ENCODE assay signal across 12 cellular contexts in genomic region chr5:150506571-150507282, GRCh38. TPM values are rescaled to one million over a fixed set of nuclear protein-coding genes. Genes with fewer than 3 reads are reported as not detected.
DNase-seq lines count a peak whose midpoint lies in the region; ATAC-seq and TF ChIP-seq lines count a peak whose summit lies in the region.
"Had no signal": no experiment of that assay in that cellular context is flagged by ENCODE, and none has a peak within 500 bp of the region (broad histone marks: within the 10 kb centered on the region; RNA-seq: fewer than 3 reads in every experiment).

No MANE protein-coding gene starts in this region.

- peaks cover 88% of the 10 kb centered on the region for H3K4me1 ChIP-seq in Panc1 (ENCODE audit: control insufficient read depth, insufficient read depth, low read length)
- H3K4me1 ChIP-seq in subcutaneous abdominal adipose tissue (ENCODE audit: control insufficient read depth in 5 of 5, insufficient read depth in 5 of 5, low read length in 5 of 5) = peaks cover 27 to 97% (median 94%) of the 10 kb centered on the region in 5 donors
- H3K4me1 ChIP-seq in OCI-LY7 (ENCODE audit: insufficient read depth, low read length, poor library complexity, severe bottlenecking) = peaks cover 4% of the 10 kb centered on the region
- H3K4me1 ChIP-seq: HAP-1 had no signal

- no peaks in the 10 kb centered on the region for H3K9me2 ChIP-seq in OCI-LY7 (ENCODE audit: insufficient read depth, low read length)

- in situ Hi-C loops in Panc1 (cut with HindIII; ENCODE audit: low pct_unique_long_range_greater_than_20kb, low sequenced_read_pairs) = no loop called here

- H3K36me3 ChIP-seq in Panc1 (ENCODE audit: control insufficient read depth, insufficient read depth, low read length) (no peaks in the 10 kb centered on the region), subcutaneous abdominal adipose tissue (ENCODE audit: control insufficient read depth in 5 of 5, insufficient read depth in 5 of 5, low read length in 5 of 5) (no peaks in the 10 kb centered on the region), OCI-LY7 (ENCODE audit: insufficient read depth, low read length) (no peaks in the 10 kb centered on the region)
- H3K36me3 ChIP-seq: HAP-1 had no signal

- H3K79me2 ChIP-seq in OCI-LY7 (ENCODE audit: insufficient read depth, low read depth, low read length) = no peaks in the 10 kb centered on the region

- BruUV-seq in Panc1 (replicated peaks; lab: Mats Ljungman, UMichigan) (no TSS peak), OCI-LY7 (replicated peaks; lab: Mats Ljungman, UMichigan) (no TSS peak)

- H3K27me3 ChIP-seq in Panc1 (ENCODE audit: control insufficient read depth, insufficient read depth, low read length) (no peaks in the 10 kb centered on the region), dorsolateral prefrontal cortex (no peaks in the 10 kb centered on the region), subcutaneous abdominal adipose tissue (ENCODE audit: control insufficient read depth in 5 of 5, insufficient read depth in 4 of 5, low read length in 5 of 5) (no peaks in the 10 kb centered on the region)

- H3K4me2 ChIP-seq in OCI-LY7 (ENCODE audit: low read length) = no peak overlapping the region

- no peak overlapping the region for H3K4me3 ChIP-seq in Panc1 (ENCODE audit: low read depth in 2 of 2, low read length in 2 of 2)
- no peak overlapping the region for H3K4me3 ChIP-seq in dorsolateral prefrontal cortex
- H3K4me3 ChIP-seq in subcutaneous abdominal adipose tissue (ENCODE audit: low read depth in 1 of 5, low read length in 5 of 5) = no peak overlapping the region
- H3K4me3 ChIP-seq in OCI-LY7 (ENCODE audit: low read depth, low read length, poor library complexity, severe bottlenecking) = no peak overlapping the region
- H3K4me3 ChIP-seq: HAP-1 had no signal

- peak overlapping the region; percentile 45 for H3K27ac ChIP-seq in Panc1 (ENCODE audit: low read length)
- H3K27ac ChIP-seq in dorsolateral prefrontal cortex = peak overlapping the region; percentile 65 to 100 (median 99)
- peak overlapping the region; percentile 72 for H3K27ac ChIP-seq in subcutaneous abdominal adipose tissue (ENCODE audit: low read depth, low read length)
- H3K27ac ChIP-seq in OCI-LY7 (ENCODE audit: low read depth, low read length, poor library complexity, severe bottlenecking) = no peak overlapping the region

- POLR2A ChIA-PET in Panc1 (lab: Charles Lee) (interaction anchor here (0.6 kb wide), 1 partner anchor 73 kb away, joined by 4 read pairs; no protein-coding TSS in a partner anchor), OCI-LY7 (lab: Charles Lee) (interaction anchor here (0.8 to 1.4 kb wide), 2 partner anchors 9 to 15 kb away, joined by 3 read pairs; no protein-coding TSS in a partner anchor)

- DNase-seq in Panc1 (ENCODE audit: low read depth, low spot score) = no peak
- DNase-seq in dorsolateral prefrontal cortex = no peak
- peak; percentile 38 for DNase-seq in midbrain (lab: John Stamatoyannopoulos, UW)
- DNase-seq in SKM-1 (lab: John Stamatoyannopoulos, UW; ENCODE audit: unreplicated experiment) = no peak
- DNase-seq in OCI-LY7 (ENCODE audit: low spot score) = no peak
- DNase-seq: activated CD8-positive, alpha-beta T cell treated with anti-CD3 and anti-CD28 coated beads, Interleukin-2, amount 10 ng/mL, durations not matched to agents 7 days and 5 days; activated naive CD4-positive, alpha-beta T cell treated with Interleukin-2 at 50 U/mL for 16 hours; nephron progenitor cell had no signal

- TF ChIP-seq CTCF in Panc1 (IDR thresholded peaks at IDR 0.05) (no peak), dorsolateral prefrontal cortex (IDR thresholded peaks at IDR 0.05 in 54 of 56, conservative IDR thresholded peaks at IDR 0.05 in 2 of 56; ENCODE audit: low read depth in 1 of 56, partially characterized antibody in 56 of 56) (no peak), OCI-LY7 (conservative IDR thresholded peaks at IDR 0.05; ENCODE audit: low read length) (no peak)

- CTCF ChIA-PET in Panc1 (lab: Charles Lee) (no interaction called here), OCI-LY7 (lab: Charles Lee; ENCODE audit: unreplicated experiment) (interaction anchor here (0.8 kb wide), 1 partner anchor 11 kb away, joined by 4 read pairs; no protein-coding TSS in a partner anchor)

- H3K9ac ChIP-seq in subcutaneous abdominal adipose tissue (ENCODE audit: low read length in 5 of 5) = peak overlapping the region in 3 of 5 donors; percentile 20 to 54 (median 54)

- H2AFZ ChIP-seq in OCI-LY7 (ENCODE audit: low read length) = no peak overlapping the region

- intact Hi-C loops in Panc1 (cut with micrococcal nuclease; ENCODE audit: unreplicated experiment) = no loop called here
- intact Hi-C loops in dorsolateral prefrontal cortex (cut with DNase I) = no loop called here
- intact Hi-C loops in OCI-LY7 (cut with micrococcal nuclease; ENCODE audit: unreplicated experiment) = no loop called here

- ATAC-seq in Panc1 = no peak
- no peak for ATAC-seq in GM21737 (IDR thresholded peaks at IDR 0.05; ENCODE audit: unreplicated experiment)
- ATAC-seq in GM21367 (IDR thresholded peaks at IDR 0.05; ENCODE audit: unreplicated experiment) = no peak
- ATAC-seq: activated CD8-positive, alpha-beta T cell treated with anti-CD3 and anti-CD28 coated beads, Interleukin-2, amount 10 ng/mL, durations not matched to agents 7 days and 5 days had no signal

- peaks cover 4% of the 10 kb centered on the region; the same call in 1 of the 2 replicates for H4K20me1 ChIP-seq in OCI-LY7 (ENCODE audit: insufficient read depth, low read length)

- H3K9me3 ChIP-seq in Panc1 (ENCODE audit: control insufficient read depth, insufficient read depth, low read depth, low read length) (no peaks in the 10 kb centered on the region), subcutaneous abdominal adipose tissue (ENCODE audit: control insufficient read depth in 5 of 5, low read length in 5 of 5) (no peaks in the 10 kb centered on the region), OCI-LY7 (ENCODE audit: low read length) (no peaks in the 10 kb centered on the region)
- H3K9me3 ChIP-seq: HAP-1 had no signal

RNA-seq across cellular contexts. Expression of gene NDST1, which starts 1.2 kb away (rescaled TPM):
- total RNA-seq in Panc1 (2021; ENCODE audit: unreplicated experiment) (142 TPM), dorsolateral prefrontal cortex (100 to 1,000 TPM in 43 of 120 experiments, 10 to 100 TPM in 77; 64.3 to 163 (median 92.5) TPM), OCI-LY7 (2022) (26.6 and 28.4 TPM in 2 replicates)
- 80.5 TPM for polyA plus RNA-seq in Panc1 (2012; ENCODE audit: insufficient read length)
- total RNA-seq in OCI-LY7 (2014; rRNA removed; shearing (Covaris generic)) = 8.8 and 9.5 TPM in 2 replicates

RNA-seq across cellular contexts. Expression of gene RPS14, which starts 57.2 kb away (rescaled TPM):
- total RNA-seq in Panc1 (2021; ENCODE audit: unreplicated experiment) = 1,959 TPM
- polyA plus RNA-seq in Panc1 (2012; ENCODE audit: insufficient read length) = 1,891 TPM
- total RNA-seq in dorsolateral prefrontal cortex = 100 to 1,000 TPM; 441 to 866 (median 635) TPM
- 2,281 and 2,351 TPM in 2 replicates for total RNA-seq in OCI-LY7 (2014; rRNA removed; shearing (Covaris generic))
- 2,284 and 2,304 TPM in 2 replicates for total RNA-seq in OCI-LY7 (2022)
